ENCODE assay signal across 12 cellular contexts in the genomic region with DNA sequence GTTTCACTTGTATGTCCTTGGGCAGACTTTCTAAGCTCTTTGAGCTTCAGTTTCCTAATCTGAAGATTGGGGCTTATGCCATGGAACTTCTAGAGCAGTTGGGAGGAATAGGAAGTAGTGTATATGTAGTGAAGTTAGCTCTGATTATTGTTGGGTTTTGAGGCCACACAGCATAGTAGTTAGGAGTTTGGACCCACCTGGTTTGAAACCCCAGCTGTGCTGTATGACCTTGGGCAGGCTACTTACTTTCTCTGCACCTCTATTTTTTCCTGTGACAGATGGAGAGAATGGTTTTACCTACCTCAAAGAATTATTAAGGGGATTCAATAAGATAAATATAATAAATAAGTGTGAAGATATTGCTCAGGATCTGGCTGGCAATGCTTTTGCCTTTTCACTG.
DNase-seq lines count a peak whose midpoint lies in the region; ATAC-seq and TF ChIP-seq lines count a peak whose summit lies in the region.
"Had no signal": no experiment of that assay in that cellular context is flagged by ENCODE, and none has a peak within 500 bp of the region (broad histone marks: within the 10 kb centered on the region; RNA-seq: fewer than 3 reads in every experiment).

No MANE protein-coding gene starts in this region.

- peaks cover 8% of the 10 kb centered on the region for H3K4me1 Mint-ChIP-seq in activated CD4-positive, alpha-beta memory T cell treated with anti-CD3 and anti-CD28 coated beads, Interleukin-2, amount 10 ng/mL, durations not matched to agents 7 days and 5 days

- no peaks in the 10 kb centered on the region for H3K9me2 ChIP-seq in SK-N-SH

- H3K4me1 ChIP-seq in parathyroid adenoma: peaks cover 14% of the 10 kb centered on the region
- H3K4me1 ChIP-seq in SK-N-SH (ENCODE audit: control insufficient read depth in 1 of 2, insufficient read depth in 2 of 2, low read depth in 1 of 2, low read length in 1 of 2): no peaks in the 10 kb centered on the region; a peak in 1 of 4 replicates

- peak overlapping the region; percentile 72 for H3K27ac ChIP-seq in parathyroid adenoma
- no peak overlapping the region for H3K27ac ChIP-seq in SK-N-SH (ENCODE audit: low read depth in 2 of 2, low read length in 1 of 2)

- H3K9me3 ChIP-seq in parathyroid adenoma (ENCODE audit: control insufficient read depth, low read length) (no peaks in the 10 kb centered on the region), SK-N-SH (no peaks in the 10 kb centered on the region)

- no peak overlapping the region for H3K4me3 Mint-ChIP-seq in activated CD4-positive, alpha-beta memory T cell treated with anti-CD3 and anti-CD28 coated beads, Interleukin-2, amount 10 ng/mL, durations not matched to agents 7 days and 5 days
- H3K4me3 Mint-ChIP-seq: activated naive CD8-positive, alpha-beta T cell treated with anti-CD3 and anti-CD28 coated beads for 36 hours; CD4-positive, alpha-beta T cell had no signal

- H3K9ac ChIP-seq in parathyroid adenoma (no peak overlapping the region), SK-N-SH (no peak overlapping the region)

- H3K36me3 ChIP-seq in parathyroid adenoma (ENCODE audit: control insufficient read depth, insufficient read depth, low read length): no peaks in the 10 kb centered on the region
- no peaks in the 10 kb centered on the region for H3K36me3 ChIP-seq in SK-N-SH (replicated peaks in 1 of 2; ENCODE audit: control insufficient read depth in 1 of 2, insufficient read depth in 2 of 2, low read length in 1 of 2)

- no peaks in the 10 kb centered on the region for H3F3A ChIP-seq in SK-N-SH (replicated peaks; ENCODE audit: insufficient read depth)

- H4K20me1 ChIP-seq in SK-N-SH (ENCODE audit: insufficient read depth): no peaks in the 10 kb centered on the region

- H3K36me3 Mint-ChIP-seq in activated CD4-positive, alpha-beta memory T cell treated with anti-CD3 and anti-CD28 coated beads, Interleukin-2, amount 10 ng/mL, durations not matched to agents 7 days and 5 days (ENCODE audit: low read depth): no peaks in the 10 kb centered on the region
- H3K36me3 Mint-ChIP-seq: activated naive CD8-positive, alpha-beta T cell treated with anti-CD3 and anti-CD28 coated beads for 36 hours had no signal

- no peak overlapping the region for H3K27ac Mint-ChIP-seq in activated CD4-positive, alpha-beta memory T cell treated with anti-CD3 and anti-CD28 coated beads, Interleukin-2, amount 10 ng/mL, durations not matched to agents 7 days and 5 days
- H3K27ac Mint-ChIP-seq: activated naive CD8-positive, alpha-beta T cell treated with anti-CD3 and anti-CD28 coated beads for 36 hours; CD4-positive, alpha-beta T cell had no signal

- POLR2A ChIA-PET in SK-N-SH (lab: Yijun Ruan, JAX): no interaction called here
- POLR2A ChIA-PET in activated CD4-positive, alpha-beta memory T cell treated with anti-CD3 and anti-CD28 coated beads, Interleukin-2, amount 10 ng/mL, durations not matched to agents 7 days and 5 days (lab: Charles Lee): interaction anchor here (1.6 kb wide), 1 partner anchor 21 kb away, joined by 10 read pairs; no protein-coding TSS in a partner anchor

- DNase-seq in SK-N-SH: no peak
- no peak for DNase-seq in activated naive CD4-positive, alpha-beta T cell (lab: John Stamatoyannopoulos, UW)
- DNase-seq in activated CD4-positive, alpha-beta memory T cell treated with anti-CD3 and anti-CD28 coated beads, Interleukin-2, amount 10 ng/mL, durations not matched to agents 7 days and 5 days: no peak
- no peak for DNase-seq in SIG-M5 treated with dmso at 0.1 percent for 504 hours (lab: John Stamatoyannopoulos, UW; ENCODE audit: unreplicated experiment)
- DNase-seq: activated naive CD8-positive, alpha-beta T cell treated with anti-CD3 and anti-CD28 coated beads for 36 hours; CD4-positive, alpha-beta T cell; NCI-H2227 treated with DMSO at 0.1 percent for 48 hours; substantia nigra had no signal

- H2AFZ ChIP-seq in parathyroid adenoma: peak overlapping the region; percentile 86
- H2AFZ ChIP-seq in SK-N-SH (ENCODE audit: low read depth): no peak overlapping the region

- CTCF ChIA-PET in SK-N-SH (lab: Yijun Ruan, JAX): interaction anchor here (0.6 to 1.2 kb wide), 2 partner anchors 121 to 147 kb away, joined by 3 read pairs; no protein-coding TSS in a partner anchor
- CTCF ChIA-PET in activated CD4-positive, alpha-beta memory T cell treated with anti-CD3 and anti-CD28 coated beads, Interleukin-2, amount 10 ng/mL, durations not matched to agents 7 days and 5 days (lab: Charles Lee): interaction anchor here (1.0 kb wide), 1 partner anchor 53 kb away, joined by 3 read pairs; no protein-coding TSS in a partner anchor

- TF ChIP-seq RAD21 in SK-N-SH (IDR thresholded peaks at IDR 0.05; ENCODE audit: low read length): no peak

- H3K27me3 ChIP-seq in parathyroid adenoma (ENCODE audit: control insufficient read depth, insufficient read depth, low read length) (no peaks in the 10 kb centered on the region), SK-N-SH (ENCODE audit: insufficient read depth) (0 out of 2 replicates have a peak, but pooled peaks cover 4% of the 10 kb centered on the region)

- H3K4me3 ChIP-seq in parathyroid adenoma (ENCODE audit: low read depth, low read length) (no peak overlapping the region), SK-N-SH (ENCODE audit: low read depth in 2 of 2, low read length in 1 of 2) (no peak overlapping the region)

- TF ChIP-seq CTCF in parathyroid adenoma (IDR thresholded peaks at IDR 0.05) (no peak), SK-N-SH (IDR thresholded peaks at IDR 0.05) (no peak)

- H3K79me2 ChIP-seq in parathyroid adenoma (no peaks in the 10 kb centered on the region), SK-N-SH (ENCODE audit: insufficient read depth) (no peaks in the 10 kb centered on the region)

- peaks cover 19% of the 10 kb centered on the region for H3K27me3 Mint-ChIP-seq in activated CD4-positive, alpha-beta memory T cell treated with anti-CD3 and anti-CD28 coated beads, Interleukin-2, amount 10 ng/mL, durations not matched to agents 7 days and 5 days

- peak; percentile 29 for ATAC-seq in GM19035 (IDR thresholded peaks at IDR 0.05; ENCODE audit: unreplicated experiment)
- ATAC-seq in GM21786 (IDR thresholded peaks at IDR 0.05; ENCODE audit: unreplicated experiment): peak; percentile 15
- peak; percentile 24 for ATAC-seq in HG03342 (IDR thresholded peaks at IDR 0.05; ENCODE audit: unreplicated experiment)

- H3K4me2 ChIP-seq in parathyroid adenoma (ENCODE audit: low read length) (peak overlapping the region; percentile 29), SK-N-SH (no peak overlapping the region)

- H3K9me3 Mint-ChIP-seq in activated CD4-positive, alpha-beta memory T cell treated with anti-CD3 and anti-CD28 coated beads, Interleukin-2, amount 10 ng/mL, durations not matched to agents 7 days and 5 days: peaks cover 2% of the 10 kb centered on the region

- TF ChIP-seq EP300 in SK-N-SH (IDR thresholded peaks at IDR 0.05; ENCODE audit: borderline replicate concordance in 1 of 2, low read depth in 1 of 2, low read length in 1 of 2): no peak

TF ChIP-seq in SK-N-SH, 30 proteins besides CTCF, POLR2A, EP300 and RAD21:
- TF ChIP-seq RCOR1 (IDR thresholded peaks at IDR 0.05; ENCODE audit: low read length) (no peak), GABPA (IDR thresholded peaks at IDR 0.05; ENCODE audit: low read depth) (no peak)
TF ChIP-seq in SK-N-SH: peak in this region for 0.
